In genomic region chr9:73037613-73038012, GRCh38 we compare ENCODE assay signal across 15 cellular contexts.
DNase-seq lines count a peak whose midpoint lies in the region; ATAC-seq, FAIRE-seq and TF ChIP-seq lines count a peak whose summit lies in the region.
"Had no signal": no experiment of that assay in that cellular context is flagged by ENCODE, and none has a peak within 500 bp of the region (broad histone marks: within the 10 kb centered on the region; RNA-seq: fewer than 3 reads in every experiment).

No MANE protein-coding gene starts in this region.

- no peaks in the 10 kb centered on the region for H3K4me1 Mint-ChIP-seq in activated CD8-positive, alpha-beta T cell treated with anti-CD3 and anti-CD28 coated beads for 36 hours (ENCODE audit: low read depth)
- H3K4me1 Mint-ChIP-seq: naive B cell had no signal

- peak; percentile 7 for DNase-seq in AG08395 (ENCODE audit: low spot score)
- DNase-seq in RCC 7860 (ENCODE audit: low spot score), result peak; percentile 54
- DNase-seq in fibroblast of mammary gland (ENCODE audit: low read depth), result peak; percentile 41
- DNase-seq in myocyte (ENCODE audit: low read depth), result peak; percentile 73
- no peak for DNase-seq in activated CD8-positive, alpha-beta T cell treated with anti-CD3 and anti-CD28 coated beads for 36 hours
- no peak for DNase-seq in NCI-H1694 (lab: John Stamatoyannopoulos, UW)
- no peak for DNase-seq in NCI-H2227 treated with DMSO at 0.1 percent for 48 hours (lab: John Stamatoyannopoulos, UW)
- DNase-seq: naive B cell; NCI-H1048; NCI-H226; stimulated activated CD4-positive, alpha-beta T cell treated with anti-CD3 and anti-CD28 coated beads, Interleukin-2, amount 100 ng/mL, for 48 hours had no signal

- peak; percentile 83 for FAIRE-seq in RCC 7860 (lab: Jason Lieb, UNC)
- FAIRE-seq: D721Med, endometrium had no signal

- H3K4me3 Mint-ChIP-seq in activated CD8-positive, alpha-beta T cell treated with anti-CD3 and anti-CD28 coated beads for 36 hours, result no peak overlapping the region
- H3K4me3 Mint-ChIP-seq: GM23338, naive B cell had no signal

- H3K9me3 Mint-ChIP-seq in activated CD8-positive, alpha-beta T cell treated with anti-CD3 and anti-CD28 coated beads for 36 hours, result no peaks in the 10 kb centered on the region
- H3K9me3 Mint-ChIP-seq: GM23338, naive B cell had no signal

- peaks cover 7% of the 10 kb centered on the region for H3K27me3 Mint-ChIP-seq in activated CD8-positive, alpha-beta T cell treated with anti-CD3 and anti-CD28 coated beads for 36 hours

- POLR2A ChIA-PET in activated CD8-positive, alpha-beta T cell treated with anti-CD3 and anti-CD28 coated beads for 36 hours (lab: Charles Lee), result no interaction called here

- intact Hi-C loops in activated CD8-positive, alpha-beta T cell treated with anti-CD3 and anti-CD28 coated beads for 36 hours (cut with micrococcal nuclease), result no loop called here

- CTCF ChIA-PET in activated CD8-positive, alpha-beta T cell treated with anti-CD3 and anti-CD28 coated beads for 36 hours (lab: Charles Lee), result interaction anchor here (0.6 kb wide), 1 partner anchor 361 kb away, joined by 3 read pairs; no protein-coding TSS in a partner anchor

- no peak overlapping the region for H3K27ac Mint-ChIP-seq in activated CD8-positive, alpha-beta T cell treated with anti-CD3 and anti-CD28 coated beads for 36 hours
- H3K27ac Mint-ChIP-seq: GM23338, naive B cell had no signal

- ATAC-seq in activated CD8-positive, alpha-beta T cell treated with anti-CD3 and anti-CD28 coated beads for 36 hours, result no peak
- ATAC-seq in GM18517 (IDR thresholded peaks at IDR 0.05; ENCODE audit: unreplicated experiment), result no peak

- no peak for TF ChIP-seq CTCF in fibroblast of mammary gland (conservative IDR thresholded peaks at IDR 0.05; ENCODE audit: control insufficient read depth, insufficient read depth, low read depth, low read length)
- no peak for TF ChIP-seq CTCF in activated CD8-positive, alpha-beta T cell treated with anti-CD3 and anti-CD28 coated beads for 36 hours (IDR thresholded peaks at IDR 0.05)

- H3K36me3 Mint-ChIP-seq in activated CD8-positive, alpha-beta T cell treated with anti-CD3 and anti-CD28 coated beads for 36 hours (ENCODE audit: low read depth), result no peaks in the 10 kb centered on the region
- H3K36me3 Mint-ChIP-seq: naive B cell had no signal

- H3K4me3 ChIP-seq in fibroblast of mammary gland (ENCODE audit: control insufficient read depth, low read depth, low read length), result no peak overlapping the region
- H3K4me3 ChIP-seq: GM23338 had no signal

Comparison
In these comparisons a context has a peak if more than half of its experiments do, and no peak if none do; other contexts are left out.
1. DNase-seq: peak in AG08395 (single experiment), RCC 7860 (single experiment), fibroblast of mammary gland (single experiment) and myocyte (single experiment); none in activated CD8-positive, alpha-beta T cell treated with anti-CD3 and anti-CD28 coated beads for 36 hours (single experiment), NCI-H1694 (single experiment) and NCI-H2227 treated with DMSO at 0.1 percent for 48 hours (single experiment).